ENCODE assay signal across 2 cellular contexts in the genomic region with DNA sequence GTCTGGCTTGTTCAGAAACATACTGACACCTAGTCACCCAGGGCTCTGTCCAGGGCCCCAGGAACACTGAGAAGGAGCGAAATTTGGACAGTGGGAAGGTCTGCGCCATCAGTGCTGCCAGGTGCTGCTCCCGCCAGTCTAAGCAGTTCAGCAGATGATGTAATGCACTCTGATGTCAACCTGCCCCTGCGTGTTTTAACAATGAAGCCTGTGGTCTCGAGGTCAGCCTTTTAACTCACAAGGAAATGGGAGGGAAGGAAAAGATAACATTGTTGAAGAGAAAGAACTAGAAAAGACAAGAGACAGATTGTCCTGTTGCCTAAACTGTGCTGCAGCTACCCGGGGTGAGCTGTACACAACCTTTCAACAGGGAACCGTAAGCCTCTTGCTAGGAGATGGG.
TF ChIP-seq lines count a peak whose summit lies in the region.

No MANE protein-coding gene starts in this region.

TF ChIP-seq in K562, 482 proteins besides CTCF, POLR2A, EP300 and RAD21 (continued from another document):
- TF ChIP-seq CXXC5 (CRISPR knock-in tag; IDR thresholded peaks at IDR 0.05) (0 out of 2 replicates have a peak, but pooled peaks have one; percentile 39), SOX6 (IDR thresholded peaks at IDR 0.05) (peak; percentile 87), ATF7 (IDR thresholded peaks at IDR 0.05) (peak; percentile 50; the same call in 1 of the 2 replicates), POLR2AphosphoS2 (IDR thresholded peaks at IDR 0.05; ENCODE audit: low read length) (no peak), DMBX1 (CRISPR knock-in tag; IDR thresholded peaks at IDR 0.05; ENCODE audit: borderline replicate concordance) (peak; percentile 60; the same call in 1 of the 2 replicates), TCF3 (CRISPR knock-in tag; IDR thresholded peaks at IDR 0.05) (0 out of 2 replicates have a peak, but pooled peaks have one; percentile 6), SNRNP70 (optimal IDR thresholded peaks at IDR 0.05; ENCODE audit: low read depth, low read length) (no peak), ZBTB8A (IDR thresholded peaks at IDR 0.05; ENCODE audit: partially characterized antibody) (no peak), KLF1 (tag; IDR thresholded peaks at IDR 0.05) (no peak), CEBPG (CRISPR knock-in tag; IDR thresholded peaks at IDR 0.05) (no peak), CEBPG (tag; conservative IDR thresholded peaks at IDR 0.05 in 1 of 2, IDR thresholded peaks at IDR 0.05 in 1 of 2) (peak in 1 of 2 experiments; percentile 76; a peak in 2 of 4 replicates)
- TF ChIP-seq, protein P1, sequence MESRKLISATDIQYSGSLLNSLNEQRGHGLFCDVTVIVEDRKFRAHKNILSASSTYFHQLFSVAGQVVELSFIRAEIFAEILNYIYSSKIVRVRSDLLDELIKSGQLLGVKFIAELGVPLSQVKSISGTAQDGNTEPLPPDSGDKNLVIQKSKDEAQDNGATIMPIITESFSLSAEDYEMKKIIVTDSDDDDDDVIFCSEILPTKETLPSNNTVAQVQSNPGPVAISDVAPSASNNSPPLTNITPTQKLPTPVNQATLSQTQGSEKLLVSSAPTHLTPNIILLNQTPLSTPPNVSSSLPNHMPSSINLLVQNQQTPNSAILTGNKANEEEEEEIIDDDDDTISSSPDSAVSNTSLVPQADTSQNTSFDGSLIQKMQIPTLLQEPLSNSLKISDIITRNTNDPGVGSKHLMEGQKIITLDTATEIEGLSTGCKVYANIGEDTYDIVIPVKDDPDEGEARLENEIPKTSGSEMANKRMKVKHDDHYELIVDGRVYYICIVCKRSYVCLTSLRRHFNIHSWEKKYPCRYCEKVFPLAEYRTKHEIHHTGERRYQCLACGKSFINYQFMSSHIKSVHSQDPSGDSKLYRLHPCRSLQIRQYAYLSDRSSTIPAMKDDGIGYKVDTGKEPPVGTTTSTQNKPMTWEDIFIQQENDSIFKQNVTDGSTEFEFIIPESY (CRISPR knock-in tag; IDR thresholded peaks at IDR 0.05) = peak; percentile 79
- TF ChIP-seq, protein P2, sequence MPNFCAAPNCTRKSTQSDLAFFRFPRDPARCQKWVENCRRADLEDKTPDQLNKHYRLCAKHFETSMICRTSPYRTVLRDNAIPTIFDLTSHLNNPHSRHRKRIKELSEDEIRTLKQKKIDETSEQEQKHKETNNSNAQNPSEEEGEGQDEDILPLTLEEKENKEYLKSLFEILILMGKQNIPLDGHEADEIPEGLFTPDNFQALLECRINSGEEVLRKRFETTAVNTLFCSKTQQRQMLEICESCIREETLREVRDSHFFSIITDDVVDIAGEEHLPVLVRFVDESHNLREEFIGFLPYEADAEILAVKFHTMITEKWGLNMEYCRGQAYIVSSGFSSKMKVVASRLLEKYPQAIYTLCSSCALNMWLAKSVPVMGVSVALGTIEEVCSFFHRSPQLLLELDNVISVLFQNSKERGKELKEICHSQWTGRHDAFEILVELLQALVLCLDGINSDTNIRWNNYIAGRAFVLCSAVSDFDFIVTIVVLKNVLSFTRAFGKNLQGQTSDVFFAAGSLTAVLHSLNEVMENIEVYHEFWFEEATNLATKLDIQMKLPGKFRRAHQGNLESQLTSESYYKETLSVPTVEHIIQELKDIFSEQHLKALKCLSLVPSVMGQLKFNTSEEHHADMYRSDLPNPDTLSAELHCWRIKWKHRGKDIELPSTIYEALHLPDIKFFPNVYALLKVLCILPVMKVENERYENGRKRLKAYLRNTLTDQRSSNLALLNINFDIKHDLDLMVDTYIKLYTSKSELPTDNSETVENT (CRISPR knock-in tag; IDR thresholded peaks at IDR 0.05) = no peak
- TF ChIP-seq, protein P3, sequence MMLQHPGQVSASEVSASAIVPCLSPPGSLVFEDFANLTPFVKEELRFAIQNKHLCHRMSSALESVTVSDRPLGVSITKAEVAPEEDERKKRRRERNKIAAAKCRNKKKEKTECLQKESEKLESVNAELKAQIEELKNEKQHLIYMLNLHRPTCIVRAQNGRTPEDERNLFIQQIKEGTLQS (IDR thresholded peaks at IDR 0.05) = peak; percentile 71
- TF ChIP-seq, protein P3 (CRISPR knock-in tag; conservative IDR thresholded peaks at IDR 0.05) = no peak

TF ChIP-seq in HepG2, 621 proteins besides CTCF, POLR2A, EP300 and RAD21 (continued from another document):
- TF ChIP-seq, protein P4, sequence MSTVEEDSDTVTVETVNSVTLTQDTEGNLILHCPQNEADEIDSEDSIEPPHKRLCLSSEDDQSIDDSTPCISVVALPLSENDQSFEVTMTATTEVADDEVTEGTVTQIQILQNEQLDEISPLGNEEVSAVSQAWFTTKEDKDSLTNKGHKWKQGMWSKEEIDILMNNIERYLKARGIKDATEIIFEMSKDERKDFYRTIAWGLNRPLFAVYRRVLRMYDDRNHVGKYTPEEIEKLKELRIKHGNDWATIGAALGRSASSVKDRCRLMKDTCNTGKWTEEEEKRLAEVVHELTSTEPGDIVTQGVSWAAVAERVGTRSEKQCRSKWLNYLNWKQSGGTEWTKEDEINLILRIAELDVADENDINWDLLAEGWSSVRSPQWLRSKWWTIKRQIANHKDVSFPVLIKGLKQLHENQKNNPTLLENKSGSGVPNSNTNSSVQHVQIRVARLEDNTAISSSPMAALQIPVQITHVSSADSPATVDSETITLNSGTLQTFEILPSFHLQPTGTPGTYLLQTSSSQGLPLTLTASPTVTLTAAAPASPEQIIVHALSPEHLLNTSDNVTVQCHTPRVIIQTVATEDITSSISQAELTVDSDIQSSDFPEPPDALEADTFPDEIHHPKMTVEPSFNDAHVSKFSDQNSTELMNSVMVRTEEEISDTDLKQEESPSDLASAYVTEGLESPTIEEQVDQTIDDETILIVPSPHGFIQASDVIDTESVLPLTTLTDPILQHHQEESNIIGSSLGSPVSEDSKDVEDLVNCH (CRISPR knock-in tag; IDR thresholded peaks at IDR 0.05) = no peak
